In genomic region chr18:55265130-55265675, GRCh38 we compare ENCODE assay signal across 16 cellular contexts.
A peak's percentile ranks its signal among the peaks of the same experiment; 100 is the strongest.
DNase-seq lines count a peak whose midpoint lies in the region; ATAC-seq and TF ChIP-seq lines count a peak whose summit lies in the region.
"Had no signal": no experiment of that assay in that cellular context is flagged by ENCODE, and none has a peak within 500 bp of the region (broad histone marks: within the 10 kb centered on the region; RNA-seq: fewer than 3 reads in every experiment).

No MANE protein-coding gene starts in this region.

- H3K4me3 ChIP-seq in left ventricle myocardium inferior (no peak overlapping the region), mammary epithelial cell (replicated peaks in 1 of 3; ENCODE audit: insufficient read depth in 1 of 3, low read depth in 2 of 3, low read length in 3 of 3) (no peak overlapping the region), upper lobe of right lung (no peak overlapping the region)
- H3K4me3 ChIP-seq: A549 had no signal

- H3K27ac Mint-ChIP-seq in memory B cell = peak overlapping the region; percentile 98
- no peak overlapping the region for H3K27ac Mint-ChIP-seq in stimulated activated naive CD8-positive, alpha-beta T cell treated with anti-CD3 and anti-CD28 coated beads, Interleukin-15, amount 100 ng/mL, for 72 hours
- H3K27ac Mint-ChIP-seq: CD8-positive, alpha-beta T cell; stimulated activated effector memory CD8-positive, alpha-beta T cell treated with anti-CD3 and anti-CD28 coated beads, Interleukin-12 subunit alpha, Interleukin-12 subunit beta, amount 100 ng/mL, for 72 hours had no signal

- H3K9me3 ChIP-seq in left ventricle myocardium inferior (replicated peaks) (no peaks in the 10 kb centered on the region), mammary epithelial cell (replicated peaks; ENCODE audit: insufficient read depth, low read length) (no peaks in the 10 kb centered on the region), upper lobe of right lung (no peaks in the 10 kb centered on the region)
- H3K9me3 ChIP-seq: A549 had no signal

- H3K4me1 Mint-ChIP-seq in memory B cell = peaks cover 50% of the 10 kb centered on the region
- peaks cover 6% of the 10 kb centered on the region for H3K4me1 Mint-ChIP-seq in stimulated activated naive CD8-positive, alpha-beta T cell treated with anti-CD3 and anti-CD28 coated beads, Interleukin-15, amount 100 ng/mL, for 72 hours
- H3K4me1 Mint-ChIP-seq: stimulated activated effector memory CD8-positive, alpha-beta T cell treated with anti-CD3 and anti-CD28 coated beads, Interleukin-12 subunit alpha, Interleukin-12 subunit beta, amount 100 ng/mL, for 72 hours had no signal

- H3K4me1 ChIP-seq in left ventricle myocardium inferior = peaks cover 74% of the 10 kb centered on the region
- H3K4me1 ChIP-seq in mammary epithelial cell (ENCODE audit: insufficient read depth, low read length) = peaks cover 31% of the 10 kb centered on the region
- H3K4me1 ChIP-seq in upper lobe of right lung = peaks cover 13% of the 10 kb centered on the region
- H3K4me1 ChIP-seq: A549 had no signal

- ATAC-seq in Right ventricle myocardium inferior (no peak), memory B cell (ENCODE audit: low read depth) (no peak), upper lobe of right lung (no peak)
- no peak for ATAC-seq in stimulated activated naive CD8-positive, alpha-beta T cell treated with anti-CD3 and anti-CD28 coated beads, Interleukin-15, amount 100 ng/mL, for 72 hours
- ATAC-seq: A549; CD8-positive, alpha-beta T cell; stimulated activated effector memory CD8-positive, alpha-beta T cell treated with anti-CD3 and anti-CD28 coated beads, Interleukin-12 subunit alpha, Interleukin-12 subunit beta, amount 100 ng/mL, for 72 hours had no signal

- no TSS peak for BruUV-seq in mammary epithelial cell (replicated peaks; lab: Mats Ljungman, UMichigan)

- H3K27ac ChIP-seq in left ventricle myocardium inferior (replicated peaks) (peak overlapping the region; percentile 72), mammary epithelial cell (ENCODE audit: insufficient read depth, low read depth, low read length) (peak overlapping the region; percentile 20), upper lobe of right lung (peak overlapping the region; percentile 8), RWPE1 (no peak overlapping the region)
- H3K27ac ChIP-seq: A549 had no signal

- H3K36me3 ChIP-seq in left ventricle myocardium inferior = peaks cover 48% of the 10 kb centered on the region
- H3K36me3 ChIP-seq in mammary epithelial cell (ENCODE audit: insufficient read depth, low read length) = no peaks in the 10 kb centered on the region
- H3K36me3 ChIP-seq in upper lobe of right lung = peaks cover 36% of the 10 kb centered on the region

- no peaks in the 10 kb centered on the region for H3K9me3 Mint-ChIP-seq in memory B cell
- H3K9me3 Mint-ChIP-seq in stimulated activated naive CD8-positive, alpha-beta T cell treated with anti-CD3 and anti-CD28 coated beads, Interleukin-15, amount 100 ng/mL, for 72 hours = no peaks in the 10 kb centered on the region
- H3K9me3 Mint-ChIP-seq: CD8-positive, alpha-beta T cell; stimulated activated effector memory CD8-positive, alpha-beta T cell treated with anti-CD3 and anti-CD28 coated beads, Interleukin-12 subunit alpha, Interleukin-12 subunit beta, amount 100 ng/mL, for 72 hours had no signal

- H2AFZ ChIP-seq in mammary epithelial cell (ENCODE audit: low read depth, low read length) = no peak overlapping the region

- DNase-seq in left ventricle myocardium inferior = no peak
- DNase-seq in Right ventricle myocardium inferior (ENCODE audit: missing footprints) = no peak
- no peak for DNase-seq in mammary epithelial cell
- no peak for DNase-seq in memory B cell (ENCODE audit: low spot score in 2 of 2)
- no peak for DNase-seq in upper lobe of right lung
- no peak for DNase-seq in stimulated activated naive CD8-positive, alpha-beta T cell treated with anti-CD3 and anti-CD28 coated beads, Interleukin-15, amount 100 ng/mL, for 72 hours
- no peak for DNase-seq in RWPE1 (ENCODE audit: low spot score)
- no peak for DNase-seq in SW480 (ENCODE audit: low spot score)
- DNase-seq: aorta; CD8-positive, alpha-beta T cell; DMS79 treated with DMSO at 0.1 percent for 48 hours; NCI-H1105 treated with DMSO at 0.1 percent for 48 hours; NCI-H2171; small intestine had no signal

- CTCF ChIA-PET in mammary epithelial cell (lab: Charles Lee; ENCODE audit: low non-redundant PET) (no interaction called here), RWPE1 (lab: Yijun Ruan, JAX) (no interaction called here)

- TF ChIP-seq CTCF in left ventricle myocardium inferior (IDR thresholded peaks at IDR 0.05; ENCODE audit: borderline replicate concordance) (no peak), mammary epithelial cell (conservative IDR thresholded peaks at IDR 0.05 in 1 of 2, IDR thresholded peaks at IDR 0.05 in 1 of 2; ENCODE audit: extremely low read depth in 1 of 2, insufficient read depth in 1 of 2, low read depth in 1 of 2, low read length in 2 of 2) (no peak), upper lobe of right lung (IDR thresholded peaks at IDR 0.05) (no peak), RWPE1 (conservative IDR thresholded peaks at IDR 0.05; ENCODE audit: low read depth) (no peak)

- no peaks in the 10 kb centered on the region for H4K20me1 ChIP-seq in mammary epithelial cell (ENCODE audit: insufficient read depth, low read length)

- no peak overlapping the region for H3K4me2 ChIP-seq in mammary epithelial cell (ENCODE audit: insufficient read depth, low read depth, low read length)
- H3K4me2 ChIP-seq: A549 had no signal

- in situ Hi-C loops in mammary epithelial cell (cut with MboI; ENCODE audit: low sequenced_read_pairs in 2 of 2) = no loop called here

- no peaks in the 10 kb centered on the region for H3K79me2 ChIP-seq in mammary epithelial cell (ENCODE audit: insufficient read depth, low read length)

- no peak overlapping the region for H3K9ac ChIP-seq in mammary epithelial cell (ENCODE audit: insufficient read depth, low read length)

- intact Hi-C loops in left ventricle myocardium inferior (cut with micrococcal nuclease) (loop anchor here (10.0 kb wide), 1 partner anchor 50 kb away; no protein-coding TSS in a partner anchor), Right ventricle myocardium inferior (cut with DNase I) (loop anchor here (10.0 kb wide), 1 partner anchor 50 kb away; no protein-coding TSS in a partner anchor), mammary epithelial cell (cut with micrococcal nuclease) (no loop called here), upper lobe of right lung (cut with DNase I) (no loop called here)

- dilution Hi-C loops in mammary epithelial cell (cut with HindIII; ENCODE audit: low sequenced_read_pairs) = no loop called here

- no peaks in the 10 kb centered on the region for H3K27me3 ChIP-seq in left ventricle myocardium inferior (ENCODE audit: low read depth)
- no peaks in the 10 kb centered on the region for H3K27me3 ChIP-seq in mammary epithelial cell (ENCODE audit: insufficient read depth, low read length)
- H3K27me3 ChIP-seq in upper lobe of right lung = no peaks in the 10 kb centered on the region

- H3K36me3 Mint-ChIP-seq in memory B cell = peaks cover 27% of the 10 kb centered on the region
- H3K36me3 Mint-ChIP-seq: CD8-positive, alpha-beta T cell; stimulated activated effector memory CD8-positive, alpha-beta T cell treated with anti-CD3 and anti-CD28 coated beads, Interleukin-12 subunit alpha, Interleukin-12 subunit beta, amount 100 ng/mL, for 72 hours had no signal

- WGBS in mammary epithelial cell (ENCODE audit: low coverage, missing lambda C conversion rate) = 85% methylated on average over 5 of the region's 5 CpGs

- POLR2A ChIA-PET in RWPE1 (lab: Yijun Ruan, JAX; ENCODE audit: low non-redundant PET) = no interaction called here

- H3K4me3 Mint-ChIP-seq in memory B cell = peak overlapping the region; percentile 29
- no peak overlapping the region for H3K4me3 Mint-ChIP-seq in stimulated activated naive CD8-positive, alpha-beta T cell treated with anti-CD3 and anti-CD28 coated beads, Interleukin-15, amount 100 ng/mL, for 72 hours
- H3K4me3 Mint-ChIP-seq: CD8-positive, alpha-beta T cell; stimulated activated effector memory CD8-positive, alpha-beta T cell treated with anti-CD3 and anti-CD28 coated beads, Interleukin-12 subunit alpha, Interleukin-12 subunit beta, amount 100 ng/mL, for 72 hours had no signal

- no peaks in the 10 kb centered on the region for H3K27me3 Mint-ChIP-seq in memory B cell
- no peaks in the 10 kb centered on the region for H3K27me3 Mint-ChIP-seq in stimulated activated naive CD8-positive, alpha-beta T cell treated with anti-CD3 and anti-CD28 coated beads, Interleukin-15, amount 100 ng/mL, for 72 hours

Comparison
In these comparisons a context has a peak if more than half of its experiments do, and no peak if none do; other contexts are left out.
1. intact Hi-C loops: an anchor here in left ventricle myocardium inferior (10.0 kb wide) and Right ventricle myocardium inferior (10.0 kb wide); none called in mammary epithelial cell and upper lobe of right lung.